27 cellular contexts compared by ENCODE assay signal in the genomic region with DNA sequence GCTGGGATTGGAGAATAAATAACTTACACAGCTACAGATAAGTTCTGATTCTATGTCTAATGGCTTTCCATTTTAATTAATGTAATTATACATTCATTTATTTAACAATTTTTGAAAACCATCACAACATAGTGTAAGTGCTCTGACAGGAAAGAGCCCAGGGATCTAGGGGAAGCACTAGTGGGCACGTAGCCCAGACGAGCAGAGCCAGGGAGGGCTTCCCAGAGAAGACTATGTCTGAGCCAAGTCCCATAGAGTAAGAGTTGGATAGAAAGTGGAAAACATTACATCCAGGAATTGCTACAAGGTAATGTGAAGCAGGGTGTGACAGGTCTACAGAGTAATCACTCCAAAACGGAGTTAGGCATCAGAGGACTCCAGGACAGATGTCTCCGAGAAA. TPM values are rescaled to one million over a fixed set of nuclear protein-coding genes. Genes with fewer than 3 reads are reported as not detected.
DNase-seq lines count a peak whose midpoint lies in the region; ATAC-seq and TF ChIP-seq lines count a peak whose summit lies in the region.
"Had no signal": no experiment of that assay in that cellular context is flagged by ENCODE, and none has a peak within 500 bp of the region (broad histone marks: within the 10 kb centered on the region; RNA-seq: fewer than 3 reads in every experiment).

No MANE protein-coding gene starts in this region.

- no peaks in the 10 kb centered on the region for H3K27me3 ChIP-seq in CD4-positive, CD25-positive, alpha-beta regulatory T cell (ENCODE audit: control insufficient read depth, insufficient read depth, low read length)
- H3K27me3 ChIP-seq: SJCRH30 had no signal

- peak overlapping the region; percentile 89 for H3K27ac ChIP-seq in 22Rv1
- no peak overlapping the region for H3K27ac ChIP-seq in CD4-positive, CD25-positive, alpha-beta regulatory T cell (ENCODE audit: insufficient read depth, low read length, poor library complexity, severe bottlenecking)
- H3K27ac ChIP-seq: SJCRH30 had no signal

- no peak overlapping the region for H3K4me3 Mint-ChIP-seq in CD4-positive, CD25-positive, alpha-beta regulatory T cell
- H3K4me3 Mint-ChIP-seq in nephron progenitor cell (no peak overlapping the region), osteocyte (ENCODE audit: unreplicated experiment) (no peak overlapping the region)
- H3K4me3 Mint-ChIP-seq: CD8-positive, alpha-beta memory T cell had no signal

- no peaks in the 10 kb centered on the region for H3K4me1 ChIP-seq in CD4-positive, CD25-positive, alpha-beta regulatory T cell (ENCODE audit: control insufficient read depth, insufficient read depth, low read length, poor library complexity, severe bottlenecking)
- H3K4me1 ChIP-seq: SJCRH30 had no signal

- ATAC-seq in CD4-positive, CD25-positive, alpha-beta regulatory T cell (ENCODE audit: low read depth in 2 of 2) = no peak
- ATAC-seq in GM21723 (IDR thresholded peaks at IDR 0.05; ENCODE audit: unreplicated experiment) = no peak
- ATAC-seq: HCT116, HepG2, PC-3, SK-N-SH treated with all-trans-retinoic acid at 6 μM for 48 hours had no signal

- peak overlapping the region in 2 of 3 donors; percentile 44 to 52 for H3K27ac Mint-ChIP-seq in CD4-positive, CD25-positive, alpha-beta regulatory T cell
- H3K27ac Mint-ChIP-seq in nephron progenitor cell = peak overlapping the region; percentile 65
- H3K27ac Mint-ChIP-seq in osteocyte (ENCODE audit: unreplicated experiment) = no peak overlapping the region

- H3K9me3 ChIP-seq in CD4-positive, CD25-positive, alpha-beta regulatory T cell (ENCODE audit: control insufficient read depth in 2 of 2, low read length in 2 of 2) = no peaks in the 10 kb centered on the region
- H3K9me3 ChIP-seq: SJCRH30 had no signal

- no peak overlapping the region for H3K4me3 ChIP-seq in CD4-positive, CD25-positive, alpha-beta regulatory T cell (ENCODE audit: low read depth, low read length)
- H3K4me3 ChIP-seq: SJCRH30 had no signal

- no peaks in the 10 kb centered on the region for H3K27me3 Mint-ChIP-seq in CD4-positive, CD25-positive, alpha-beta regulatory T cell
- no peaks in the 10 kb centered on the region for H3K27me3 Mint-ChIP-seq in nephron progenitor cell (ENCODE audit: low read depth, poor library complexity)
- no peaks in the 10 kb centered on the region for H3K27me3 Mint-ChIP-seq in osteocyte (ENCODE audit: unreplicated experiment)
- H3K27me3 Mint-ChIP-seq: CD8-positive, alpha-beta memory T cell had no signal

- no peak for DNase-seq in CD4-positive, CD25-positive, alpha-beta regulatory T cell
- DNase-seq in cerebellar cortex (ENCODE audit: low spot score) = peak; percentile 69
- DNase-seq in nephron progenitor cell = no peak
- DNase-seq in NCI-H526 (lab: John Stamatoyannopoulos, UW) = no peak
- no peak for DNase-seq in osteocyte (ENCODE audit: extremely low spot score, unreplicated experiment)
- DNase-seq: Calu3; CD8-positive, alpha-beta memory T cell; DMS79 treated with DMSO at 0.1 percent for 48 hours; Karpas-422; NCI-H1092 treated with DMSO at 0.1 percent for 48 hours; NCI-H1436; NCI-H187; NCI-H2081 treated with DMSO at 0.1 percent for 48 hours; NCI-H2171; NCI-H226; NCI-H510A treated with DMSO at 0.1 percent for 48 hours; NCI-H748 treated with DMSO at 0.1 percent for 48 hours; NK-92 treated with Interleukin-12 subunit alpha and Interleukin-12 subunit beta, amount 100 ng/mL, for 24 hours; PC-3; SJCRH30 had no signal

- H3K9me3 Mint-ChIP-seq in CD4-positive, CD25-positive, alpha-beta regulatory T cell = peaks cover 0 to 3% (median 0%) of the 10 kb centered on the region in 7 donors
- peaks cover 4% of the 10 kb centered on the region for H3K9me3 Mint-ChIP-seq in nephron progenitor cell
- peaks cover under 1% of the 10 kb centered on the region for H3K9me3 Mint-ChIP-seq in osteocyte (ENCODE audit: unreplicated experiment)
- H3K9me3 Mint-ChIP-seq: CD8-positive, alpha-beta memory T cell had no signal

- H3K36me3 Mint-ChIP-seq in CD4-positive, CD25-positive, alpha-beta regulatory T cell = peaks cover 21% of the 10 kb centered on the region
- H3K36me3 Mint-ChIP-seq in nephron progenitor cell (ENCODE audit: low read depth) = no peaks in the 10 kb centered on the region
- H3K36me3 Mint-ChIP-seq in osteocyte (ENCODE audit: unreplicated experiment) = peaks cover 7% of the 10 kb centered on the region

- no peak for TF ChIP-seq CTCF in 22Rv1 (IDR thresholded peaks at IDR 0.05)
- TF ChIP-seq CTCF in nephron progenitor cell (IDR thresholded peaks at IDR 0.05) = no peak
- TF ChIP-seq CTCF in osteocyte (IDR thresholded peaks at IDR 0.05) = no peak

- peaks cover 17% of the 10 kb centered on the region for H3K36me3 ChIP-seq in CD4-positive, CD25-positive, alpha-beta regulatory T cell (ENCODE audit: control insufficient read depth, insufficient read depth, low read length)

- peaks cover 0 to 10% (median 7%) of the 10 kb centered on the region in 4 donors for H3K4me1 Mint-ChIP-seq in CD4-positive, CD25-positive, alpha-beta regulatory T cell
- H3K4me1 Mint-ChIP-seq in nephron progenitor cell (peaks cover 12% of the 10 kb centered on the region), osteocyte (ENCODE audit: unreplicated experiment) (peaks cover 21% of the 10 kb centered on the region)
- H3K4me1 Mint-ChIP-seq: CD8-positive, alpha-beta memory T cell had no signal

RNA-seq across cellular contexts. Expression of a gene that starts 2.9 kb away (rescaled TPM):
- 4.7 TPM for total RNA-seq in CD4-positive, CD25-positive, alpha-beta regulatory T cell
- under 1 TPM in 1 of 4 donors, not detected in 3; 0.25 TPM for polyA plus RNA-seq in CD4-positive, CD25-positive, alpha-beta regulatory T cell
- 0.27 and 0.44 TPM in 2 replicates for total RNA-seq in osteocyte
- total RNA-seq: HT1080, M059J had no signal
- polyA plus RNA-seq: CD8-positive, alpha-beta memory T cell had no signal

RNA-seq across cellular contexts. Expression of a gene that starts 57.4 kb away (rescaled TPM):
- total RNA-seq in CD4-positive, CD25-positive, alpha-beta regulatory T cell = 16.3 TPM
- 10 to 100 TPM; 45.5 to 53.0 (median 48.8) TPM for polyA plus RNA-seq in CD4-positive, CD25-positive, alpha-beta regulatory T cell
- total RNA-seq in osteocyte = 17.4 and 22.2 TPM in 2 replicates

RNA-seq across cellular contexts. Expression of a gene that starts 57.6 kb away (rescaled TPM):
- 14.7 TPM for total RNA-seq in CD4-positive, CD25-positive, alpha-beta regulatory T cell
- polyA plus RNA-seq in CD4-positive, CD25-positive, alpha-beta regulatory T cell = 10 to 100 TPM; 16.6 to 23.1 (median 20.2) TPM
- total RNA-seq in osteocyte = 17.2 and 19.3 TPM in 2 replicates
